ENCODE assay signal across 2 cellular contexts in the genomic region with DNA sequence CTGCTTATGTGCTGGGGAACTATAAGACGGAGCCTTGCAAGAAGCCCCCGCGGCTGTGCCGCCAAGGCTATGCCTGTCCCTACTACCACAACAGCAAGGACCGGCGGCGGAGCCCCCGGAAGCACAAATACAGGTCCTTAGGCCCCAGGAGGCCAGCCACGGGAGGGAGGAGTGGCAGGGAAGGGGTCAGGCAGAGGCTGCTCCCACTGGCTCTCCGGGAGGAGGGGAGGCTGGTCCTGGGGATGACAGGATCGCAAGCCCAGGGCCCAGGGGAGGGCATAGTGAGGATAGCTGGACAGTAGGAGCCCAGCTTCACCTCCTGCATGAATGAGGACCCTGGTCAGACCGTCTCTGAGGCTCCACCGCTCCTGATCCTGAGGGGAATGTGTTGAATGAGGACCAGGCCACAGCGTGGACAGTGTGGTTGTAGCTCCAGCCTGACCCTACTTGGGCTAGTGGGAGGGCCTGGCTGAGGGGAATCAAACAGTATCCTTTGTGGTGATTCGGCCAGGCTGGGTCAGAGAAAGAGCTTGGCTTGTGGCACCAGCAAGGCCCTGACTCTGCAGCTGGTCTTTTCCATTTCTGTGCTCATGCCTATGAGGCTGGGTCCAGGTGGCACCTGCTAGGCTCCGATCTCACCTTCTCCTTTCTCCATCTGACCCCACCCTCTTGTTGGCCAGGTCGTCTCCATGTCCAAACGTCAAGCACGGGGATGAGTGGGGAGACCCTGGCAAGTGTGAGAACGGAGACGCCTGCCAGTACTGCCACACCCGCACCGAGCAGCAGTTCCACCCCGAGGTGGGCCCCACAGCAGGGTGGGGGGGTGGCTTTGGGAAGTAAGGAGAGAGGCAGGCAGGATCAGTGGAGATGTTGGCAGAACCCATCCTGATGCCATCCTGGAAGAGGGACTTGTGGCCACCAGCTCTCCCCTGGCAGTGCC.
TF ChIP-seq lines count a peak whose summit lies in the region.

No MANE protein-coding gene starts in this region.

TF ChIP-seq in SK-N-SH, 30 proteins besides CTCF, POLR2A, EP300 and RAD21:
- TF ChIP-seq JUND (IDR thresholded peaks at IDR 0.05): no peak
- TF ChIP-seq, protein P1, sequence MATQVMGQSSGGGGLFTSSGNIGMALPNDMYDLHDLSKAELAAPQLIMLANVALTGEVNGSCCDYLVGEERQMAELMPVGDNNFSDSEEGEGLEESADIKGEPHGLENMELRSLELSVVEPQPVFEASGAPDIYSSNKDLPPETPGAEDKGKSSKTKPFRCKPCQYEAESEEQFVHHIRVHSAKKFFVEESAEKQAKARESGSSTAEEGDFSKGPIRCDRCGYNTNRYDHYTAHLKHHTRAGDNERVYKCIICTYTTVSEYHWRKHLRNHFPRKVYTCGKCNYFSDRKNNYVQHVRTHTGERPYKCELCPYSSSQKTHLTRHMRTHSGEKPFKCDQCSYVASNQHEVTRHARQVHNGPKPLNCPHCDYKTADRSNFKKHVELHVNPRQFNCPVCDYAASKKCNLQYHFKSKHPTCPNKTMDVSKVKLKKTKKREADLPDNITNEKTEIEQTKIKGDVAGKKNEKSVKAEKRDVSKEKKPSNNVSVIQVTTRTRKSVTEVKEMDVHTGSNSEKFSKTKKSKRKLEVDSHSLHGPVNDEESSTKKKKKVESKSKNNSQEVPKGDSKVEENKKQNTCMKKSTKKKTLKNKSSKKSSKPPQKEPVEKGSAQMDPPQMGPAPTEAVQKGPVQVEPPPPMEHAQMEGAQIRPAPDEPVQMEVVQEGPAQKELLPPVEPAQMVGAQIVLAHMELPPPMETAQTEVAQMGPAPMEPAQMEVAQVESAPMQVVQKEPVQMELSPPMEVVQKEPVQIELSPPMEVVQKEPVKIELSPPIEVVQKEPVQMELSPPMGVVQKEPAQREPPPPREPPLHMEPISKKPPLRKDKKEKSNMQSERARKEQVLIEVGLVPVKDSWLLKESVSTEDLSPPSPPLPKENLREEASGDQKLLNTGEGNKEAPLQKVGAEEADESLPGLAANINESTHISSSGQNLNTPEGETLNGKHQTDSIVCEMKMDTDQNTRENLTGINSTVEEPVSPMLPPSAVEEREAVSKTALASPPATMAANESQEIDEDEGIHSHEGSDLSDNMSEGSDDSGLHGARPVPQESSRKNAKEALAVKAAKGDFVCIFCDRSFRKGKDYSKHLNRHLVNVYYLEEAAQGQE (IDR thresholded peaks at IDR 0.05; ENCODE audit: low read depth, low read length): no peak
- no peak for TF ChIP-seq GABPA (IDR thresholded peaks at IDR 0.05; ENCODE audit: low read depth)
- TF ChIP-seq, protein P2, sequence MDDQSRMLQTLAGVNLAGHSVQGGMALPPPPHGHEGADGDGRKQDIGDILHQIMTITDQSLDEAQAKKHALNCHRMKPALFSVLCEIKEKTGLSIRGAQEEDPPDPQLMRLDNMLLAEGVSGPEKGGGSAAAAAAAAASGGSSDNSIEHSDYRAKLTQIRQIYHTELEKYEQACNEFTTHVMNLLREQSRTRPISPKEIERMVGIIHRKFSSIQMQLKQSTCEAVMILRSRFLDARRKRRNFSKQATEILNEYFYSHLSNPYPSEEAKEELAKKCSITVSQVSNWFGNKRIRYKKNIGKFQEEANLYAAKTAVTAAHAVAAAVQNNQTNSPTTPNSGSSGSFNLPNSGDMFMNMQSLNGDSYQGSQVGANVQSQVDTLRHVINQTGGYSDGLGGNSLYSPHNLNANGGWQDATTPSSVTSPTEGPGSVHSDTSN (IDR thresholded peaks at IDR 0.05): no peak
- TF ChIP-seq, protein P3, sequence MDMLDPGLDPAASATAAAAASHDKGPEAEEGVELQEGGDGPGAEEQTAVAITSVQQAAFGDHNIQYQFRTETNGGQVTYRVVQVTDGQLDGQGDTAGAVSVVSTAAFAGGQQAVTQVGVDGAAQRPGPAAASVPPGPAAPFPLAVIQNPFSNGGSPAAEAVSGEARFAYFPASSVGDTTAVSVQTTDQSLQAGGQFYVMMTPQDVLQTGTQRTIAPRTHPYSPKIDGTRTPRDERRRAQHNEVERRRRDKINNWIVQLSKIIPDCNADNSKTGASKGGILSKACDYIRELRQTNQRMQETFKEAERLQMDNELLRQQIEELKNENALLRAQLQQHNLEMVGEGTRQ (IDR thresholded peaks at IDR 0.05; ENCODE audit: borderline replicate concordance, low read depth, low read length): no peak
- no peak for TF ChIP-seq NRF1 (IDR thresholded peaks at IDR 0.05; ENCODE audit: low read depth, low read length)
- no peak for TF ChIP-seq TCF12 (IDR thresholded peaks at IDR 0.05)
- TF ChIP-seq ELF1 (IDR thresholded peaks at IDR 0.05): no peak

TF ChIP-seq in SK-N-SH treated with all-trans-retinoic acid at 6 μM for 48 hours, 23 proteins besides CTCF, POLR2A, EP300 and RAD21:
- TF ChIP-seq TCF4 (CRISPR knock-in tag; IDR thresholded peaks at IDR 0.05; ENCODE audit: borderline replicate concordance): no peak
- no peak for TF ChIP-seq ZC3H10 (CRISPR knock-in tag; IDR thresholded peaks at IDR 0.05)
- no peak for TF ChIP-seq ZFP3 (CRISPR knock-in tag; IDR thresholded peaks at IDR 0.05)
- no peak for TF ChIP-seq ESRRG (CRISPR knock-in tag; IDR thresholded peaks at IDR 0.05)
- TF ChIP-seq ZNF565 (CRISPR knock-in tag; conservative IDR thresholded peaks at IDR 0.05; ENCODE audit: low read depth): no peak
- TF ChIP-seq, protein P4, sequence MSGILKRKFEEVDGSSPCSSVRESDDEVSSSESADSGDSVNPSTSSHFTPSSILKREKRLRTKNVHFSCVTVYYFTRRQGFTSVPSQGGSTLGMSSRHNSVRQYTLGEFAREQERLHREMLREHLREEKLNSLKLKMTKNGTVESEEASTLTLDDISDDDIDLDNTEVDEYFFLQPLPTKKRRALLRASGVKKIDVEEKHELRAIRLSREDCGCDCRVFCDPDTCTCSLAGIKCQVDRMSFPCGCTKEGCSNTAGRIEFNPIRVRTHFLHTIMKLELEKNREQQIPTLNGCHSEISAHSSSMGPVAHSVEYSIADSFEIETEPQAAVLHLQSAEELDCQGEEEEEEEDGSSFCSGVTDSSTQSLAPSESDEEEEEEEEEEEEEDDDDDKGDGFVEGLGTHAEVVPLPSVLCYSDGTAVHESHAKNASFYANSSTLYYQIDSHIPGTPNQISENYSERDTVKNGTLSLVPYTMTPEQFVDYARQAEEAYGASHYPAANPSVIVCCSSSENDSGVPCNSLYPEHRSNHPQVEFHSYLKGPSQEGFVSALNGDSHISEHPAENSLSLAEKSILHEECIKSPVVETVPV (CRISPR knock-in tag; IDR thresholded peaks at IDR 0.05): no peak
- TF ChIP-seq, protein P5, sequence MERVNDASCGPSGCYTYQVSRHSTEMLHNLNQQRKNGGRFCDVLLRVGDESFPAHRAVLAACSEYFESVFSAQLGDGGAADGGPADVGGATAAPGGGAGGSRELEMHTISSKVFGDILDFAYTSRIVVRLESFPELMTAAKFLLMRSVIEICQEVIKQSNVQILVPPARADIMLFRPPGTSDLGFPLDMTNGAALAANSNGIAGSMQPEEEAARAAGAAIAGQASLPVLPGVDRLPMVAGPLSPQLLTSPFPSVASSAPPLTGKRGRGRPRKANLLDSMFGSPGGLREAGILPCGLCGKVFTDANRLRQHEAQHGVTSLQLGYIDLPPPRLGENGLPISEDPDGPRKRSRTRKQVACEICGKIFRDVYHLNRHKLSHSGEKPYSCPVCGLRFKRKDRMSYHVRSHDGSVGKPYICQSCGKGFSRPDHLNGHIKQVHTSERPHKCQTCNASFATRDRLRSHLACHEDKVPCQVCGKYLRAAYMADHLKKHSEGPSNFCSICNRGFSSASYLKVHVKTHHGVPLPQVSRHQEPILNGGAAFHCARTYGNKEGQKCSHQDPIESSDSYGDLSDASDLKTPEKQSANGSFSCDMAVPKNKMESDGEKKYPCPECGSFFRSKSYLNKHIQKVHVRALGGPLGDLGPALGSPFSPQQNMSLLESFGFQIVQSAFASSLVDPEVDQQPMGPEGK (CRISPR knock-in tag; IDR thresholded peaks at IDR 0.05; ENCODE audit: borderline replicate concordance): no peak
- TF ChIP-seq, protein P6, sequence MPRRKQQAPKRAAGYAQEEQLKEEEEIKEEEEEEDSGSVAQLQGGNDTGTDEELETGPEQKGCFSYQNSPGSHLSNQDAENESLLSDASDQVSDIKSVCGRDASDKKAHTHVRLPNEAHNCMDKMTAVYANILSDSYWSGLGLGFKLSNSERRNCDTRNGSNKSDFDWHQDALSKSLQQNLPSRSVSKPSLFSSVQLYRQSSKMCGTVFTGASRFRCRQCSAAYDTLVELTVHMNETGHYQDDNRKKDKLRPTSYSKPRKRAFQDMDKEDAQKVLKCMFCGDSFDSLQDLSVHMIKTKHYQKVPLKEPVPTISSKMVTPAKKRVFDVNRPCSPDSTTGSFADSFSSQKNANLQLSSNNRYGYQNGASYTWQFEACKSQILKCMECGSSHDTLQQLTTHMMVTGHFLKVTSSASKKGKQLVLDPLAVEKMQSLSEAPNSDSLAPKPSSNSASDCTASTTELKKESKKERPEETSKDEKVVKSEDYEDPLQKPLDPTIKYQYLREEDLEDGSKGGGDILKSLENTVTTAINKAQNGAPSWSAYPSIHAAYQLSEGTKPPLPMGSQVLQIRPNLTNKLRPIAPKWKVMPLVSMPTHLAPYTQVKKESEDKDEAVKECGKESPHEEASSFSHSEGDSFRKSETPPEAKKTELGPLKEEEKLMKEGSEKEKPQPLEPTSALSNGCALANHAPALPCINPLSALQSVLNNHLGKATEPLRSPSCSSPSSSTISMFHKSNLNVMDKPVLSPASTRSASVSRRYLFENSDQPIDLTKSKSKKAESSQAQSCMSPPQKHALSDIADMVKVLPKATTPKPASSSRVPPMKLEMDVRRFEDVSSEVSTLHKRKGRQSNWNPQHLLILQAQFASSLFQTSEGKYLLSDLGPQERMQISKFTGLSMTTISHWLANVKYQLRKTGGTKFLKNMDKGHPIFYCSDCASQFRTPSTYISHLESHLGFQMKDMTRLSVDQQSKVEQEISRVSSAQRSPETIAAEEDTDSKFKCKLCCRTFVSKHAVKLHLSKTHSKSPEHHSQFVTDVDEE (CRISPR knock-in tag; IDR thresholded peaks at IDR 0.05): no peak
- TF ChIP-seq ZNF70 (CRISPR knock-in tag; IDR thresholded peaks at IDR 0.05): no peak
- TF ChIP-seq SNAI2 (CRISPR knock-in tag; IDR thresholded peaks at IDR 0.05): no peak
- TF ChIP-seq ARNTL (CRISPR knock-in tag; IDR thresholded peaks at IDR 0.05; ENCODE audit: borderline replicate concordance, low read depth): no peak
- TF ChIP-seq PPARA (CRISPR knock-in tag; IDR thresholded peaks at IDR 0.05; ENCODE audit: borderline replicate concordance): no peak
- TF ChIP-seq ISL1 (CRISPR knock-in tag; IDR thresholded peaks at IDR 0.05): no peak
- no peak for TF ChIP-seq ZFP30 (CRISPR knock-in tag; IDR thresholded peaks at IDR 0.05)
- TF ChIP-seq TOX (CRISPR knock-in tag; IDR thresholded peaks at IDR 0.05; ENCODE audit: borderline replicate concordance): no peak
- no peak for TF ChIP-seq OSR1 (CRISPR knock-in tag; IDR thresholded peaks at IDR 0.05)
- TF ChIP-seq CSDC2 (CRISPR knock-in tag; IDR thresholded peaks at IDR 0.05): no peak
TF ChIP-seq in SK-N-SH treated with all-trans-retinoic acid at 6 μM for 48 hours: peak in this region for 0.
